Comparison of ENCODE assay signal across 11 cellular contexts in genomic region chr17:80270836-80271235, GRCh38. TPM values are rescaled to one million over a fixed set of nuclear protein-coding genes. Genes with fewer than 3 reads are reported as not detected.
DNase-seq lines count a peak whose midpoint lies in the region; ATAC-seq and TF ChIP-seq lines count a peak whose summit lies in the region.
"Had no signal": no experiment of that assay in that cellular context is flagged by ENCODE, and none has a peak within 500 bp of the region (broad histone marks: within the 10 kb centered on the region; RNA-seq: fewer than 3 reads in every experiment).

No MANE protein-coding gene starts in this region.

- no peak overlapping the region for H4K5ac ChIP-seq in IMR-90 (ENCODE audit: low read depth, low read length)

- no peak for TF ChIP-seq RAD21 in IMR-90 (IDR thresholded peaks at IDR 0.05; ENCODE audit: low read length)

- no peaks in the 10 kb centered on the region for H3K4me1 ChIP-seq in IMR-90 (ENCODE audit: control insufficient read depth, insufficient read depth, low read length)

- H3K36me3 ChIP-seq in IMR-90 (ENCODE audit: control insufficient read depth, insufficient read depth, low read length) = peaks cover 44% of the 10 kb centered on the region

- TF ChIP-seq POLR2A in IMR-90 (IDR thresholded peaks at IDR 0.05; ENCODE audit: low read depth, low read length) = no peak

- peak overlapping the region in 4 of 6 donors; percentile 75 to 95 (median 94) for H3K27ac Mint-ChIP-seq in immature natural killer cell

- POLR2A ChIA-PET in IMR-90 (lab: Charles Lee; ENCODE audit: unreplicated experiment) = no interaction called here

- TF ChIP-seq CTCF in IMR-90 (conservative IDR thresholded peaks at IDR 0.05; ENCODE audit: low read depth, low read length) = no peak

- dilution Hi-C loops in IMR-90 (cut with HindIII; ENCODE audit: low sequenced_read_pairs, unreplicated experiment) = no loop called here

- no peak overlapping the region for H2AK5ac ChIP-seq in IMR-90 (ENCODE audit: low read depth, low read length)

- H4K91ac ChIP-seq in IMR-90 (ENCODE audit: insufficient read depth, low read depth, low read length) = no peak overlapping the region

- no CpG with 5 or more reads among the region's 4 CpGs for WGBS in IMR-90 (ENCODE audit: extremely low coverage in 2 of 2, insufficient read length in 1 of 2), 2 experiments

- peak overlapping the region; percentile 40 to 77 (median 66) for H3K4me3 Mint-ChIP-seq in immature natural killer cell

- H4K8ac ChIP-seq in IMR-90 (ENCODE audit: low read depth in 2 of 2, low read length in 2 of 2) = no peak overlapping the region; a peak in 1 of 4 replicates

- H3K4me1 Mint-ChIP-seq in immature natural killer cell = peaks cover 31 to 46% of the 10 kb centered on the region in 2 donors

- CTCF ChIA-PET in IMR-90 (lab: Yijun Ruan, JAX) = no interaction called here

- BruUV-seq in IMR-90 (replicated peaks; lab: Mats Ljungman, UMichigan) = no TSS peak

- H4K20me1 ChIP-seq in IMR-90 (ENCODE audit: insufficient read depth, low read length) = peaks cover 16% of the 10 kb centered on the region; the same call in 1 of the 2 replicates

- peak; percentile 85 for ATAC-seq in IMR-90 (ENCODE audit: low read depth)
- no peak for ATAC-seq in HG02852 (IDR thresholded peaks at IDR 0.05; ENCODE audit: unreplicated experiment)

- no peak overlapping the region for H2BK15ac ChIP-seq in IMR-90 (ENCODE audit: low read depth, low read length)

- H3K23ac ChIP-seq in IMR-90 (ENCODE audit: low read depth, low read length) = no peak overlapping the region

- in situ Hi-C loops in ACHN (cut with HindIII; ENCODE audit: low pct_ligation_motif_present, low pct_unique_long_range_greater_than_20kb, low sequenced_read_pairs) (no loop called here), IMR-90 (cut with MboI; ENCODE audit: low sequenced_read_pairs) (no loop called here)

- DNase-seq in ACHN (peak; percentile 40), IMR-90 (no peak), immature natural killer cell (peak; percentile 41 to 48 (median 42)), cerebellum (ENCODE audit: low spot score) (no peak), NCI-H510A (lab: John Stamatoyannopoulos, UW) (no peak), caudate nucleus (lab: John Stamatoyannopoulos, UW) (no peak)
- DNase-seq in activated CD8-positive, alpha-beta memory T cell treated with anti-CD3 and anti-CD28 coated beads, Interleukin-2, amount 50 U/mL, for 4 hours = peak; percentile 44
- DNase-seq: MG63 had no signal

- H3K27ac ChIP-seq in IMR-90 (ENCODE audit: insufficient read depth, low read length) (no peak overlapping the region), caudate nucleus (ENCODE audit: low read depth, low read length) (no peak overlapping the region)
- H3K27ac ChIP-seq: coronary artery had no signal

- no peak overlapping the region for H3K14ac ChIP-seq in IMR-90 (replicated peaks; ENCODE audit: low read depth, low read length)

- H3K4me2 ChIP-seq in IMR-90 (ENCODE audit: low read depth, low read length) = no peak overlapping the region

- no peak overlapping the region for H2BK5ac ChIP-seq in IMR-90 (ENCODE audit: low read depth, low read length, poor library complexity, severe bottlenecking)

- no peaks in the 10 kb centered on the region for H3K9me3 ChIP-seq in IMR-90 (ENCODE audit: control insufficient read depth, insufficient read depth, low read length)

- no peak overlapping the region for H3K4me3 ChIP-seq in IMR-90 (ENCODE audit: insufficient read depth, low read depth, low read length)
- H3K4me3 ChIP-seq: coronary artery, MG63, skin epidermis had no signal

- H2BK120ac ChIP-seq in IMR-90 (ENCODE audit: low read depth, low read length) = no peak overlapping the region

- peaks cover 7 to 23% (median 8%) of the 10 kb centered on the region in 3 donors for H3K36me3 Mint-ChIP-seq in immature natural killer cell

- H3K56ac ChIP-seq in IMR-90 (ENCODE audit: extremely low read depth, insufficient read depth, low read length) = no peak overlapping the region

- no peak overlapping the region for H3K4ac ChIP-seq in IMR-90 (ENCODE audit: low read depth, low read length)

- no peak overlapping the region for H3K18ac ChIP-seq in IMR-90 (ENCODE audit: low read depth, low read length)

- peaks cover 13% of the 10 kb centered on the region for H3K9me1 ChIP-seq in IMR-90 (ENCODE audit: insufficient read depth, low read length)

- H3K9ac ChIP-seq in IMR-90 (ENCODE audit: low read depth, low read length) = no peak overlapping the region

- H3K9me3 Mint-ChIP-seq in immature natural killer cell = no peaks in the 10 kb centered on the region

- intact Hi-C loops in IMR-90 (cut with micrococcal nuclease) = no loop called here

- no peak overlapping the region for H2AK9ac ChIP-seq in IMR-90 (replicated peaks; ENCODE audit: low read depth, low read length, poor library complexity)

- peaks cover 0 to 2% (median 0%) of the 10 kb centered on the region in 3 donors for H3K27me3 Mint-ChIP-seq in immature natural killer cell (ENCODE audit: low read depth in 3 of 3)

- peaks cover 10 to 47% of the 10 kb centered on the region in 2 experiments for H3K79me1 ChIP-seq in IMR-90 (ENCODE audit: low read depth in 1 of 2, low read length in 2 of 2)

- H3K27me3 ChIP-seq in IMR-90 (ENCODE audit: control insufficient read depth, insufficient read depth, low read length) = no peaks in the 10 kb centered on the region
- H3K27me3 ChIP-seq: MG63 had no signal

- H2BK20ac ChIP-seq in IMR-90 (ENCODE audit: low read depth, low read length) = no peak overlapping the region

- no peak overlapping the region for H2AFZ ChIP-seq in IMR-90 (replicated peaks; ENCODE audit: low read length, poor library complexity)

TF ChIP-seq in IMR-90, 13 proteins besides CTCF, POLR2A, EP300 and RAD21:
- TF ChIP-seq FOS (IDR thresholded peaks at IDR 0.05; ENCODE audit: low read depth, low read length) = no peak

RNA-seq across cellular contexts. Expression of gene RNF213, which starts 10.2 kb away (rescaled TPM):
- total RNA-seq in IMR-90 (2012; rRNA removed) (36.0 and 37.5 TPM in 2 replicates), cerebellum (31.9 TPM)
- polyA plus RNA-seq in IMR-90 (2012; rRNA removed) (20.8 and 23.4 TPM in 2 replicates), immature natural killer cell (100 to 1,000 TPM in 1 of 3 donors, 10 to 100 TPM in 2; 12.7 to 117 (median 25.9) TPM)
- polyA plus RNA-seq in IMR-90 (2012; cell fraction: cytosol; rRNA removed) = 11.3 and 20.0 TPM in 2 replicates
- polyA plus RNA-seq in IMR-90 (2012; cell fraction: nucleus; rRNA removed; ENCODE audit: low replicate concordance) = 95.6 and 134 TPM in 2 replicates

RNA-seq across cellular contexts. Expression of gene SLC26A11, which starts 50.6 kb away (rescaled TPM):
- total RNA-seq in IMR-90 (2012; rRNA removed) (2.2 and 3.2 TPM in 2 replicates), cerebellum (10.1 TPM)
- polyA plus RNA-seq in IMR-90 (2012; rRNA removed) (15.6 and 17.2 TPM in 2 replicates), immature natural killer cell (1 to 10 TPM; 1.6 to 3.6 (median 3.3) TPM)
- polyA plus RNA-seq in IMR-90 (2012; cell fraction: cytosol; rRNA removed) = 7.8 and 15.2 TPM in 2 replicates
- 43.1 and 103 TPM in 2 replicates for polyA plus RNA-seq in IMR-90 (2012; cell fraction: nucleus; rRNA removed; ENCODE audit: low replicate concordance)

RNA-seq across cellular contexts. Expression of gene SGSH, which starts 50.7 kb away (rescaled TPM):
- total RNA-seq in IMR-90 (2012; rRNA removed) (3.0 and 3.9 TPM in 2 replicates), cerebellum (10.4 TPM)
- polyA plus RNA-seq in IMR-90 (2012; rRNA removed) (41.5 TPM in 2 replicates), immature natural killer cell (10 to 100 TPM; 22.6 to 32.7 (median 26.8) TPM)
- polyA plus RNA-seq in IMR-90 (2012; cell fraction: cytosol; rRNA removed) = 45.7 and 54.0 TPM in 2 replicates
- 159 and 195 TPM in 2 replicates for polyA plus RNA-seq in IMR-90 (2012; cell fraction: nucleus; rRNA removed; ENCODE audit: low replicate concordance)

Comparison
In these comparisons a context has a peak if more than half of its experiments do, and no peak if none do; other contexts are left out.
1. DNase-seq: peak in ACHN (single experiment), activated CD8-positive, alpha-beta memory T cell treated with anti-CD3 and anti-CD28 coated beads, Interleukin-2, amount 50 U/mL, for 4 hours (single experiment) and immature natural killer cell (3 of 3); none in IMR-90 (single experiment), cerebellum (single experiment), NCI-H510A (single experiment) and caudate nucleus (0 of 61).